Comparison of ENCODE assay signal across 8 cellular contexts in the genomic region with DNA sequence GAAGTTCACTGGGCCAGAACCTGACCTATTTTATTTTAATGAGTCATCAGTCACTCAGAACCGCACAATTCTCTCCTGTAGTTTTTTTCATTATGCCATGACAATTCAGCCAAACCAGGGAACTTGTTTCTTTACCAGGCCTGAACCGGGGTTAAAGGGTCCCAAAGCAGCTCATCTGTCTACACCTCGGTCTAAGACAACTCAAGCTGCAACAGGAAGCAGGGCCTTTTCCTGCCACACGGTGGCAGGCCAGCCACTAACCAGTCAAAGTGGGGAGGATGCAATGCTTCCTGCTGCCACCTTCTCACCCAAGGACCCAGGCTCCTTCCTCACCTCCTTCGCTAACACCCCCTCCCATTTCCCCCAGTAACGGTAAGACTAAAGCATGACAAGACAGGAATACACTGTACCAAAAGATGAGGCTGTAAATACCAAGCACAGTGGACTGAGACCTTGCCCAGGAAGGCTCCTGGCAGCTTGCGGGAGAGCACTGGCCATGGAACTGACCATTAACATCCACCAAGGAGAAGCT. TPM values are rescaled to one million over a fixed set of nuclear protein-coding genes. Genes with fewer than 3 reads are reported as not detected.
A peak's percentile ranks its signal among the peaks of the same experiment; 100 is the strongest.
DNase-seq lines count a peak whose midpoint lies in the region; ATAC-seq and TF ChIP-seq lines count a peak whose summit lies in the region.

No MANE protein-coding gene starts in this region.

- intact Hi-C loops in mammary epithelial cell (cut with micrococcal nuclease): loop anchor here (1.0 to 10.0 kb wide), 6 partner anchors 56 to 547 kb away; a partner anchor contains a TSS
- intact Hi-C loops in left lung (cut with DNase I): loop anchor here in 1 of 2 donors (10.0 kb wide), 2 partner anchors 52 to 512 kb away; a partner anchor contains a TSS

- H3K27ac ChIP-seq in KOPT-K1 (ENCODE audit: low read depth, low read length, poor library complexity, severe bottlenecking) (peak overlapping the region; percentile 47), mammary epithelial cell (ENCODE audit: insufficient read depth, low read depth, low read length) (no peak overlapping the region), left lung (no peak overlapping the region)

- peak; percentile 86 for ATAC-seq in GM21381 (IDR thresholded peaks at IDR 0.05; ENCODE audit: unreplicated experiment)
- ATAC-seq in left lung: peak; percentile 93

- H4K20me1 ChIP-seq in mammary epithelial cell (ENCODE audit: insufficient read depth, low read length): no peaks in the 10 kb centered on the region

- H3K9me3 ChIP-seq in KOPT-K1 (ENCODE audit: insufficient read depth, low read length, poor library complexity, severe bottlenecking) (no peaks in the 10 kb centered on the region), mammary epithelial cell (replicated peaks; ENCODE audit: insufficient read depth, low read length) (no peaks in the 10 kb centered on the region), left lung (no peaks in the 10 kb centered on the region)

- H3K9ac ChIP-seq in mammary epithelial cell (ENCODE audit: insufficient read depth, low read length): no peak overlapping the region

- dilution Hi-C loops in mammary epithelial cell (cut with HindIII; ENCODE audit: low sequenced_read_pairs): loop anchor here (10.0 kb wide), 1 partner anchor 522 kb away; no protein-coding TSS in a partner anchor

- H3K27me3 ChIP-seq in mammary epithelial cell (ENCODE audit: insufficient read depth, low read length) (no peaks in the 10 kb centered on the region), left lung (peaks cover 0 to 12% of the 10 kb centered on the region in 2 donors)

- no peak overlapping the region for H3K4me2 ChIP-seq in mammary epithelial cell (ENCODE audit: insufficient read depth, low read depth, low read length)

- H2AFZ ChIP-seq in mammary epithelial cell (ENCODE audit: low read depth, low read length): peak overlapping the region; percentile 57

- CTCF ChIA-PET in mammary epithelial cell (lab: Charles Lee; ENCODE audit: low non-redundant PET): interaction anchor here (0.6 to 0.7 kb wide), 4 partner anchors 11 to 514 kb away, joined by 3 to 5 read pairs (median 4); no protein-coding TSS in a partner anchor

- 26% methylated on average over 7 of the region's 7 CpGs for WGBS in mammary epithelial cell (ENCODE audit: low coverage, missing lambda C conversion rate)

- TF ChIP-seq CTCF in WI38 (IDR thresholded peaks at IDR 0.05; ENCODE audit: low read depth, low read length) (peak; percentile 88), mammary epithelial cell (conservative IDR thresholded peaks at IDR 0.05 in 1 of 2, IDR thresholded peaks at IDR 0.05 in 1 of 2; ENCODE audit: extremely low read depth in 1 of 2, insufficient read depth in 1 of 2, low read depth in 1 of 2, low read length in 2 of 2) (peak; percentile 81 to 90), left lung (IDR thresholded peaks at IDR 0.05) (peak; percentile 65 to 88)

- no peaks in the 10 kb centered on the region for H3K79me2 ChIP-seq in mammary epithelial cell (ENCODE audit: insufficient read depth, low read length)

- H3K4me3 ChIP-seq in WI38 (ENCODE audit: low read depth, low read length) (no peak overlapping the region), mammary epithelial cell (replicated peaks in 1 of 3; ENCODE audit: insufficient read depth in 1 of 3, low read depth in 2 of 3, low read length in 3 of 3) (no peak overlapping the region), left lung (no peak overlapping the region)

- no peaks in the 10 kb centered on the region for H3K36me3 ChIP-seq in KOPT-K1 (ENCODE audit: insufficient read depth, low read length)
- H3K36me3 ChIP-seq in mammary epithelial cell (ENCODE audit: insufficient read depth, low read length): no peaks in the 10 kb centered on the region
- H3K36me3 ChIP-seq in left lung: no peaks in the 10 kb centered on the region

- in situ Hi-C loops in Caki2 (cut with HindIII; ENCODE audit: low pct_unique_long_range_greater_than_20kb, low sequenced_read_pairs): no loop called here
- in situ Hi-C loops in mammary epithelial cell (cut with MboI; ENCODE audit: low sequenced_read_pairs in 2 of 2): loop anchor here (5.0 to 10.0 kb wide), 2 partner anchors 512 to 514 kb away; no protein-coding TSS in a partner anchor

- H3K4me1 ChIP-seq in mammary epithelial cell (ENCODE audit: insufficient read depth, low read length) (no peaks in the 10 kb centered on the region), left lung (peaks cover 2 to 6% of the 10 kb centered on the region in 2 donors)

- DNase-seq in Caki2 (ENCODE audit: low read depth) (peak; percentile 60), mammary epithelial cell (peak; percentile 29), left lung (peak; percentile 54 to 86), NCI-H187 (lab: John Stamatoyannopoulos, UW) (no peak)
- DNase-seq in stimulated activated CD8-positive, alpha-beta memory T cell treated with anti-CD3 and anti-CD28 coated beads, Interleukin-12 subunit alpha, Interleukin-12 subunit beta, amount 100 ng/mL, for 1 hour (ENCODE audit: low read depth): peak; percentile 47

- no TSS peak for BruUV-seq in mammary epithelial cell (replicated peaks; lab: Mats Ljungman, UMichigan)

RNA-seq across cellular contexts. Expression of a gene that starts 56.7 kb away (rescaled TPM):
- total RNA-seq in Caki2 (2014; rRNA removed; shearing (Covaris generic); ENCODE audit: low replicate concordance): 24.1 and 27.2 TPM in 2 replicates
- total RNA-seq in mammary epithelial cell: 10 to 100 TPM in 1 of 2 donors, 1 to 10 TPM in 1; 1.8 to 79.0 TPM
- polyA plus RNA-seq in mammary epithelial cell: 15.3 TPM
- polyA minus RNA-seq in mammary epithelial cell: not detected
- total RNA-seq in left lung: 10 to 100 TPM in 1 of 2 donors, 1 to 10 TPM in 1; 9.9 to 12.6 TPM

Comparison
In these comparisons a context has a peak if more than half of its experiments do, and no peak if none do; other contexts are left out.
1. DNase-seq: peak in Caki2 (single experiment), mammary epithelial cell (single experiment), left lung (2 of 2) and stimulated activated CD8-positive, alpha-beta memory T cell treated with anti-CD3 and anti-CD28 coated beads, Interleukin-12 subunit alpha, Interleukin-12 subunit beta, amount 100 ng/mL, for 1 hour (single experiment); none in NCI-H187 (0 of 2).
2. Peak in every context shown above with its lines, with median percentiles within 50 percentile points of each other: CTCF ChIP-seq.